ENCODE assay signal across 20 cellular contexts in genomic region chr21:43940672-43941071, GRCh38.
DNase-seq lines count a peak whose midpoint lies in the region; ATAC-seq, FAIRE-seq and TF ChIP-seq lines count a peak whose summit lies in the region.
"Had no signal": no experiment of that assay in that cellular context is flagged by ENCODE, and none has a peak within 500 bp of the region (broad histone marks: within the 10 kb centered on the region; RNA-seq: fewer than 3 reads in every experiment).

No MANE protein-coding gene starts in this region.

- H3K79me1 ChIP-seq in H1 (ENCODE audit: low read depth, low read length), result no peaks in the 10 kb centered on the region

- intact Hi-C loops in right lobe of liver (cut with DNase I) (no loop called here), esophagus muscularis mucosa (cut with DNase I) (no loop called here)

- H3K18ac ChIP-seq in H1 (ENCODE audit: extremely low read depth, low read length), result no peak overlapping the region

- H3K27me3 Mint-ChIP-seq in T-helper 17 cell, result no peaks in the 10 kb centered on the region
- H3K27me3 Mint-ChIP-seq: CD4-positive, alpha-beta memory T cell had no signal

- 0 out of 2 replicates have a peak overlapping the region, but pooled peaks have one; percentile 85 for H2AK5ac ChIP-seq in H1 (ENCODE audit: low read depth, low read length)

- H3K27me3 ChIP-seq in H1 (replicated peaks in 1 of 4; ENCODE audit: control insufficient read depth in 3 of 4, extremely low read depth in 1 of 4, insufficient read depth in 3 of 4, low read length in 3 of 4), result no peaks in the 10 kb centered on the region; a peak in 1 of 7 replicates
- H3K27me3 ChIP-seq in right lobe of liver, result no peaks in the 10 kb centered on the region
- H3K27me3 ChIP-seq in esophagus muscularis mucosa, result no peaks in the 10 kb centered on the region
- H3K27me3 ChIP-seq: BE2C had no signal

- H3K23me2 ChIP-seq in H1 (ENCODE audit: low read depth, low read length), result no peaks in the 10 kb centered on the region

- no peak overlapping the region for H2AFZ ChIP-seq in H1 (ENCODE audit: low read length)
- H2AFZ ChIP-seq: GM23338 had no signal

- FAIRE-seq in H1 (lab: Jason Lieb, UNC), result no peak
- FAIRE-seq: A549, D721Med, G401.6, GM12891 had no signal

- H2BK20ac ChIP-seq in H1 (ENCODE audit: low read length), result no peak overlapping the region

- peaks cover 2% of the 10 kb centered on the region for H3K36me3 Mint-ChIP-seq in T-helper 17 cell (ENCODE audit: low read depth)

- no peak overlapping the region for H3K4me3 Mint-ChIP-seq in T-helper 17 cell
- H3K4me3 Mint-ChIP-seq: CD4-positive, alpha-beta memory T cell; GM23338; HFFc6 had no signal

- H3K23ac ChIP-seq in H1 (ENCODE audit: insufficient read length), result no peak overlapping the region

- no peak overlapping the region for H3K56ac ChIP-seq in H1 (replicated peaks; ENCODE audit: insufficient read length, low read depth, low read length)

- 0 out of 2 replicates have a peak overlapping the region, but pooled peaks have one; percentile 72 for H2BK15ac ChIP-seq in H1 (ENCODE audit: low read length)

- TF ChIP-seq EP300 in H1 (IDR thresholded peaks at IDR 0.05; ENCODE audit: borderline replicate concordance in 1 of 2, low read depth in 2 of 2, low read length in 2 of 2) (no peak), esophagus muscularis mucosa (IDR thresholded peaks at IDR 0.05) (no peak)

- peak overlapping the region; percentile 56 for H3K27ac Mint-ChIP-seq in T-helper 17 cell
- H3K27ac Mint-ChIP-seq: GM23338, HFFc6 had no signal

- TF ChIP-seq RAD21 in H1 (IDR thresholded peaks at IDR 0.05 in 1 of 2, conservative IDR thresholded peaks at IDR 0.05 in 1 of 2; ENCODE audit: low read depth in 2 of 2, low read length in 2 of 2), result no peak

- CTCF ChIA-PET in H1 (lab: Charles Lee; ENCODE audit: partially characterized antibody), result interaction anchor here (0.6 to 10.4 kb wide), 33 partner anchors 13 to 413 kb away, joined by 3 to 188 read pairs (median 6); partner anchors contain the start of gene TRPM2

- no peak for TF ChIP-seq CTCF in H1 (IDR thresholded peaks at IDR 0.05; ENCODE audit: control extremely low read depth in 1 of 3, insufficient read depth in 1 of 3, low read depth in 1 of 3, low read length in 3 of 3)
- no peak for TF ChIP-seq CTCF in right lobe of liver (IDR thresholded peaks at IDR 0.05)
- TF ChIP-seq CTCF in esophagus muscularis mucosa (IDR thresholded peaks at IDR 0.05), result no peak

- no peaks in the 10 kb centered on the region for H3K36me3 ChIP-seq in H1 (ENCODE audit: control insufficient read depth in 2 of 4, insufficient read depth in 4 of 4, low read length in 3 of 4)
- H3K36me3 ChIP-seq in right lobe of liver, result no peaks in the 10 kb centered on the region
- peaks cover 0 to 22% (median 12%) of the 10 kb centered on the region in 4 donors for H3K36me3 ChIP-seq in esophagus muscularis mucosa
- H3K36me3 ChIP-seq: BE2C, HAP-1 had no signal

- TF ChIP-seq POLR2A in H1 (IDR thresholded peaks at IDR 0.05; ENCODE audit: control extremely low read depth in 1 of 2, low read depth in 2 of 2, low read length in 2 of 2) (no peak), right lobe of liver (IDR thresholded peaks at IDR 0.05) (no peak), esophagus muscularis mucosa (IDR thresholded peaks at IDR 0.05; ENCODE audit: low read depth) (no peak)

- H2BK120ac ChIP-seq in H1 (replicated peaks; ENCODE audit: low read depth, low read length), result no peak overlapping the region

- peaks cover 12% of the 10 kb centered on the region for H3K4me1 Mint-ChIP-seq in T-helper 17 cell

- no peak overlapping the region for H2BK5ac ChIP-seq in H1 (ENCODE audit: low read depth, low read length)

- H2BK12ac ChIP-seq in H1 (ENCODE audit: low read depth, low read length), result no peak overlapping the region

- no peak overlapping the region for H3K4me3 ChIP-seq in H1 (ENCODE audit: extremely low read depth in 1 of 4, insufficient read depth in 2 of 4, low read depth in 3 of 4, low read length in 4 of 4)
- H3K4me3 ChIP-seq in right lobe of liver, result no peak overlapping the region
- no peak overlapping the region for H3K4me3 ChIP-seq in esophagus muscularis mucosa
- H3K4me3 ChIP-seq: A549, GM23338, HAP-1 had no signal

- H3K14ac ChIP-seq in H1 (ENCODE audit: insufficient read length), result no peak overlapping the region

- WGBS in H1 (ENCODE audit: extremely low coverage in 1 of 2, insufficient coverage in 1 of 2, insufficient read length in 1 of 2, insufficient replicate concordance in 2 of 2, low coverage in 1 of 2, low lambda C conversion rate in 2 of 2, missing lambda C conversion rate in 1 of 2), 2 experiments, result 82% methylated on average over 15 of the region's 15 CpGs; no CpG with 5 or more reads in 1 of the 2 experiments
- 16% methylated on average over 3 of the region's 15 CpGs for WGBS in right lobe of liver (ENCODE audit: insufficient coverage, low coverage, low lambda C conversion rate, missing lambda C conversion rate)
- WGBS in esophagus muscularis mucosa, result 88% methylated on average over 14 of the region's 15 CpGs

- POLR2A ChIA-PET in H1 (lab: Charles Lee; ENCODE audit: partially characterized antibody), result no interaction called here

- DNase-seq in T-helper 17 cell, result no peak
- no peak for DNase-seq in H1 (ENCODE audit: low read depth in 1 of 2, low spot score in 2 of 2)
- DNase-seq in right lobe of liver, result peak in 1 of 3 donors; percentile 8
- no peak for DNase-seq in medulla oblongata (ENCODE audit: extremely low spot score)
- DNase-seq in esophagus muscularis mucosa (ENCODE audit: extremely low spot score), result no peak
- DNase-seq in NCI-H82 treated with DMSO at 0.1 percent for 48 hours (lab: John Stamatoyannopoulos, UW; ENCODE audit: unreplicated experiment), result no peak
- DNase-seq: BE2C; CD4-positive, alpha-beta memory T cell; DMS153; DMS79 treated with DMSO at 0.1 percent for 48 hours; EL; HFFc6 had no signal

- no peak overlapping the region for H3K4ac ChIP-seq in H1 (replicated peaks; ENCODE audit: insufficient read length, low read depth, low read length)

- no peaks in the 10 kb centered on the region for H4K20me1 ChIP-seq in H1 (replicated peaks in 1 of 2; ENCODE audit: control insufficient read depth in 1 of 2, insufficient read depth in 2 of 2, low read length in 2 of 2)

- H4K91ac ChIP-seq in H1 (replicated peaks; ENCODE audit: insufficient read length, low read length), result no peak overlapping the region

- no peak overlapping the region for H3K4me2 ChIP-seq in H1 (ENCODE audit: insufficient read depth in 1 of 2, low read depth in 2 of 2, low read length in 2 of 2)
- H3K4me2 ChIP-seq: A549, GM23338 had no signal

- H3K79me2 ChIP-seq in H1 (ENCODE audit: control insufficient read depth in 1 of 2, insufficient read depth in 2 of 2, low read length in 2 of 2), result no peaks in the 10 kb centered on the region

- ATAC-seq in T-helper 17 cell, result no peak
- ATAC-seq in right lobe of liver, result peak in 3 of 4 donors; percentile 3 to 29 (median 3)
- ATAC-seq in HG03108 (IDR thresholded peaks at IDR 0.05; ENCODE audit: unreplicated experiment), result no peak
- ATAC-seq: A549, GM23338 had no signal

- H4K5ac ChIP-seq in H1 (ENCODE audit: insufficient read length, low read depth, low read length), result no peak overlapping the region

- H3K4me1 ChIP-seq in H1 (replicated peaks in 1 of 4; ENCODE audit: control insufficient read depth in 3 of 4, insufficient read depth in 4 of 4, low read length in 3 of 4), result peaks cover 0 to 2% (median 0%) of the 10 kb centered on the region in 4 experiments; a peak in 1 of 7 replicates
- H3K4me1 ChIP-seq in right lobe of liver, result peaks cover 0 to 21% (median 0%) of the 10 kb centered on the region in 4 donors
- peaks cover 29 to 53% (median 43%) of the 10 kb centered on the region in 4 donors for H3K4me1 ChIP-seq in esophagus muscularis mucosa
- H3K4me1 ChIP-seq: BE2C had no signal

- no peak overlapping the region for H3K9ac ChIP-seq in H1 (replicated peaks in 1 of 4; ENCODE audit: extremely low read depth in 1 of 4, low read depth in 3 of 4, low read length in 3 of 4)

- H3K9me3 ChIP-seq in T-helper 17 cell (ENCODE audit: control insufficient read depth, low read length, poor library complexity, severe bottlenecking) (no peaks in the 10 kb centered on the region), H1 (ENCODE audit: insufficient read depth in 2 of 2, low read depth in 1 of 2, low read length in 1 of 2) (no peaks in the 10 kb centered on the region), right lobe of liver (no peaks in the 10 kb centered on the region), esophagus muscularis mucosa (no peaks in the 10 kb centered on the region)
- H3K9me3 ChIP-seq: A549, BE2C, HAP-1 had no signal

- H4K8ac ChIP-seq in H1 (ENCODE audit: extremely low read depth, insufficient read depth, low read length), result no peak overlapping the region; the same call in 1 of the 2 replicates

- H3K27ac ChIP-seq in H1 (ENCODE audit: low read depth, low read length), result no peak overlapping the region; the same call in 1 of the 2 replicates
- no peak overlapping the region for H3K27ac ChIP-seq in right lobe of liver
- no peak overlapping the region for H3K27ac ChIP-seq in esophagus muscularis mucosa (replicated peaks in 1 of 4)
- H3K27ac ChIP-seq: A549, C4-2B had no signal

TF ChIP-seq in H1, 55 proteins besides CTCF, POLR2A, EP300 and RAD21 (continues in another document):
- TF ChIP-seq GTF2F1 (IDR thresholded peaks at IDR 0.05; ENCODE audit: borderline replicate concordance, low read depth, low read length), result no peak
- no peak for TF ChIP-seq SP4 (IDR thresholded peaks at IDR 0.05; ENCODE audit: low read length)
- no peak for TF ChIP-seq HDAC6 (IDR thresholded peaks at IDR 0.05; ENCODE audit: low read depth, low read length)
- TF ChIP-seq TEAD4 (IDR thresholded peaks at IDR 0.05; ENCODE audit: low read depth, low read length), result no peak
- TF ChIP-seq E2F6 (IDR thresholded peaks at IDR 0.05), result no peak
- no peak for TF ChIP-seq HDAC2 (IDR thresholded peaks at IDR 0.05; ENCODE audit: borderline replicate concordance in 1 of 2, low read depth in 2 of 2, low read length in 2 of 2)
- TF ChIP-seq TAF7 (optimal IDR thresholded peaks at IDR 0.05; ENCODE audit: borderline replicate concordance, low read depth, low read length), result no peak
- TF ChIP-seq YY1 (IDR thresholded peaks at IDR 0.05; ENCODE audit: low read depth, low read length), result no peak
- TF ChIP-seq CHD1 (IDR thresholded peaks at IDR 0.05; ENCODE audit: low read depth, low read length), result no peak
- no peak for TF ChIP-seq SUZ12 (IDR thresholded peaks at IDR 0.05; ENCODE audit: low read length)
- no peak for TF ChIP-seq MAX (IDR thresholded peaks at IDR 0.05)

Comparison
In these comparisons a context has a peak if more than half of its experiments do, and no peak if none do; other contexts are left out.
1. ATAC-seq: peak in right lobe of liver (3 of 4); none in T-helper 17 cell (single experiment) and HG03108 (single experiment).